24 cellular contexts compared by ENCODE assay signal in the genomic region with DNA sequence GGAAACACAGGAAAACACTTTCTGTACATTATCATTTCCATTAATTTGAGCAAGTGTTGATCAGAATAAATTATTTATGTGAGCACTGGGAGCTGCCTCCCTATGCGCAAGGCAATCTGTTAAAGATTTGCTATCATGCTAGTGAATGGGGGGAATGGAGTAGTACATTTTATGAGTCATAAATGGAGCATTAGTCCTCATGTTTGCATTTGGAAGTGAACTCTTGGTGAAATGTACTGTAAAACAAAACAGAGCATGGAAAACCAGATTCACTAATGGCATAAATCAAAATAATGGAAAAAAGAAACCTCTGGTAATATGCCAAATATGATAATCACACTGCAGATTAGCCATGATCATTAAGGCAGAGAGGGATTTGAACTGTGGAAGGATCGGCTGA. TPM values are rescaled to one million over a fixed set of nuclear protein-coding genes. Genes with fewer than 3 reads are reported as not detected.
DNase-seq lines count a peak whose midpoint lies in the region; ATAC-seq and TF ChIP-seq lines count a peak whose summit lies in the region.
"Had no signal": no experiment of that assay in that cellular context is flagged by ENCODE, and none has a peak within 500 bp of the region (broad histone marks: within the 10 kb centered on the region; RNA-seq: fewer than 3 reads in every experiment).

No MANE protein-coding gene starts in this region.

- no peak for DNase-seq in activated naive CD4-positive, alpha-beta T cell treated with anti-CD3 and anti-CD28 coated beads, Interleukin-2, amount 10 ng/mL, durations not matched to agents 7 days and 5 days
- DNase-seq in astrocyte of the hippocampus (ENCODE audit: low read depth, low spot score) (peak; percentile 41), fibroblast of villous mesenchyme (ENCODE audit: low read depth) (peak; percentile 64), renal cortical epithelial cell (ENCODE audit: low read depth) (peak; percentile 92), NCI-H146 (lab: John Stamatoyannopoulos, UW) (no peak), islet precursor cell (no peak)
- DNase-seq in stimulated activated naive CD8-positive, alpha-beta T cell treated with anti-CD3 and anti-CD28 coated beads, Interleukin-15, Interleukin-2, amounts not matched to agents 100 U/mL and 50 U/mL, for 24 hours: no peak
- DNase-seq: activated T-cell treated with anti-CD3 and anti-CD28 coated beads, Interleukin-2, amount 50 U/mL, for 72 hours; GDM1; left lung; MV-4-11; NCI-H1930; NCI-H446; RPMI8226; spleen had no signal

- ATAC-seq in stimulated activated naive CD8-positive, alpha-beta T cell treated with anti-CD3 and anti-CD28 coated beads, Interleukin-15, Interleukin-2, amounts not matched to agents 100 U/mL and 50 U/mL, for 24 hours: no peak
- ATAC-seq: activated T-cell treated with anti-CD3 and anti-CD28 coated beads, Interleukin-2, amount 50 U/mL, for 72 hours; GM12878; left lung had no signal

- CTCF ChIA-PET in activated naive CD4-positive, alpha-beta T cell treated with anti-CD3 and anti-CD28 coated beads, Interleukin-2, amount 10 ng/mL, durations not matched to agents 7 days and 5 days (lab: Charles Lee): no interaction called here

- H3K4me3 ChIP-seq in fibroblast of villous mesenchyme (ENCODE audit: low read depth, low read length): no peak overlapping the region
- H3K4me3 ChIP-seq: BLaER1, breast epithelium, esophagus muscularis mucosa, GM12878, left lung, spleen had no signal

- TF ChIP-seq CTCF in fibroblast of villous mesenchyme (IDR thresholded peaks at IDR 0.05; ENCODE audit: insufficient read depth, low read depth, low read length): no peak

- H3K27me3 Mint-ChIP-seq in activated naive CD4-positive, alpha-beta T cell treated with anti-CD3 and anti-CD28 coated beads, Interleukin-2, amount 50 U/mL, for 24 hours: no peaks in the 10 kb centered on the region
- no peaks in the 10 kb centered on the region for H3K27me3 Mint-ChIP-seq in activated naive CD4-positive, alpha-beta T cell treated with anti-CD3 and anti-CD28 coated beads, Interleukin-2, amount 10 ng/mL, durations not matched to agents 7 days and 5 days
- H3K27me3 Mint-ChIP-seq: activated naive CD8-positive, alpha-beta T cell had no signal

- peak overlapping the region; percentile 12 for H3K27ac Mint-ChIP-seq in activated naive CD4-positive, alpha-beta T cell treated with anti-CD3 and anti-CD28 coated beads, Interleukin-2, amount 50 U/mL, for 24 hours
- H3K27ac Mint-ChIP-seq in activated naive CD4-positive, alpha-beta T cell treated with anti-CD3 and anti-CD28 coated beads, Interleukin-2, amount 10 ng/mL, durations not matched to agents 7 days and 5 days: no peak overlapping the region
- H3K27ac Mint-ChIP-seq: activated naive CD8-positive, alpha-beta T cell; activated T-cell treated with anti-CD3 and anti-CD28 coated beads, Interleukin-2, amount 50 U/mL, for 72 hours had no signal

- peaks cover 1% of the 10 kb centered on the region for H3K36me3 Mint-ChIP-seq in activated naive CD4-positive, alpha-beta T cell treated with anti-CD3 and anti-CD28 coated beads, Interleukin-2, amount 50 U/mL, for 24 hours
- no peaks in the 10 kb centered on the region for H3K36me3 Mint-ChIP-seq in activated naive CD4-positive, alpha-beta T cell treated with anti-CD3 and anti-CD28 coated beads, Interleukin-2, amount 10 ng/mL, durations not matched to agents 7 days and 5 days

- H3K9me3 Mint-ChIP-seq in activated naive CD4-positive, alpha-beta T cell treated with anti-CD3 and anti-CD28 coated beads, Interleukin-2, amount 50 U/mL, for 24 hours: no peaks in the 10 kb centered on the region
- H3K9me3 Mint-ChIP-seq in activated naive CD4-positive, alpha-beta T cell treated with anti-CD3 and anti-CD28 coated beads, Interleukin-2, amount 10 ng/mL, durations not matched to agents 7 days and 5 days: no peaks in the 10 kb centered on the region
- H3K9me3 Mint-ChIP-seq: activated T-cell treated with anti-CD3 and anti-CD28 coated beads, Interleukin-2, amount 50 U/mL, for 72 hours had no signal

- peaks cover 36% of the 10 kb centered on the region for H3K4me1 Mint-ChIP-seq in activated naive CD4-positive, alpha-beta T cell treated with anti-CD3 and anti-CD28 coated beads, Interleukin-2, amount 50 U/mL, for 24 hours
- H3K4me1 Mint-ChIP-seq in activated naive CD4-positive, alpha-beta T cell treated with anti-CD3 and anti-CD28 coated beads, Interleukin-2, amount 10 ng/mL, durations not matched to agents 7 days and 5 days: peaks cover 27% of the 10 kb centered on the region

- no peak overlapping the region for H3K4me3 Mint-ChIP-seq in activated naive CD4-positive, alpha-beta T cell treated with anti-CD3 and anti-CD28 coated beads, Interleukin-2, amount 50 U/mL, for 24 hours
- H3K4me3 Mint-ChIP-seq in activated naive CD4-positive, alpha-beta T cell treated with anti-CD3 and anti-CD28 coated beads, Interleukin-2, amount 10 ng/mL, durations not matched to agents 7 days and 5 days: no peak overlapping the region
- H3K4me3 Mint-ChIP-seq: activated naive CD8-positive, alpha-beta T cell; activated T-cell treated with anti-CD3 and anti-CD28 coated beads, Interleukin-2, amount 50 U/mL, for 72 hours; neural crest cell had no signal

RNA-seq across cellular contexts. Expression of gene TMC1, which starts 40.5 kb away (rescaled TPM):
- total RNA-seq in fibroblast of villous mesenchyme: under 0.01 and 1.3 TPM in 2 replicates
- 0.15 TPM in 1 of 2 replicates, not detected in the other for total RNA-seq in renal cortical epithelial cell
- total RNA-seq: activated CD8-positive, alpha-beta memory T cell treated with anti-CD3 and anti-CD28 coated beads for 36 hours; esophagus muscularis mucosa; H4; spleen had no signal

Comparison
In these comparisons a context has a peak if more than half of its experiments do, and no peak if none do; other contexts are left out.
1. DNase-seq: peak in astrocyte of the hippocampus (single experiment), fibroblast of villous mesenchyme (single experiment) and renal cortical epithelial cell (single experiment); none in activated naive CD4-positive, alpha-beta T cell treated with anti-CD3 and anti-CD28 coated beads, Interleukin-2, amount 10 ng/mL, durations not matched to agents 7 days and 5 days (single experiment), stimulated activated naive CD8-positive, alpha-beta T cell treated with anti-CD3 and anti-CD28 coated beads, Interleukin-15, Interleukin-2, amounts not matched to agents 100 U/mL and 50 U/mL, for 24 hours (single experiment), NCI-H146 (single experiment) and islet precursor cell (single experiment).